23 cellular contexts compared by ENCODE assay signal in genomic region chr15:100777821-100778220, GRCh38.
"Had no signal": no experiment of that assay in that cellular context is flagged by ENCODE, and none has a peak within 500 bp of the region (broad histone marks: within the 10 kb centered on the region; RNA-seq: fewer than 3 reads in every experiment).

No MANE protein-coding gene starts in this region.

- H3K4me3 Mint-ChIP-seq: effector memory CD8-positive, alpha-beta T cell; memory B cell; naive B cell; natural killer cell treated with Interleukin-12 subunit alpha and Interleukin-12 subunit beta and Interleukin-15 and Interleukin-18, amount 100 ng/mL, for 72 hours; stimulated activated effector memory CD8-positive, alpha-beta T cell treated with anti-CD3 and anti-CD28 coated beads, Interleukin-12 subunit alpha, Interleukin-12 subunit beta, amount 100 ng/mL, for 72 hours had no signal

- H3K27ac ChIP-seq: esophagus squamous epithelium, ovary, psoas muscle, sigmoid colon, stomach, thyroid gland had no signal

- H3K4me1 ChIP-seq: esophagus squamous epithelium, psoas muscle, sigmoid colon, stomach, thyroid gland had no signal

- H3K27me3 ChIP-seq: ovary, sigmoid colon, thyroid gland had no signal

- H3K9me3 Mint-ChIP-seq: effector memory CD8-positive, alpha-beta T cell; memory B cell; natural killer cell treated with Interleukin-12 subunit alpha and Interleukin-12 subunit beta and Interleukin-15 and Interleukin-18, amount 100 ng/mL, for 72 hours; stimulated activated effector memory CD8-positive, alpha-beta T cell treated with anti-CD3 and anti-CD28 coated beads, Interleukin-12 subunit alpha, Interleukin-12 subunit beta, amount 100 ng/mL, for 72 hours had no signal

- FAIRE-seq: endometrium, frontal cortex, keratinocyte had no signal

- H3K9me3 ChIP-seq: esophagus squamous epithelium, ovary, psoas muscle, sigmoid colon, stomach, thyroid gland had no signal

- H3K27ac Mint-ChIP-seq: effector memory CD8-positive, alpha-beta T cell; memory B cell; naive B cell; natural killer cell treated with Interleukin-12 subunit alpha and Interleukin-12 subunit beta and Interleukin-15 and Interleukin-18, amount 100 ng/mL, for 72 hours; stimulated activated effector memory CD8-positive, alpha-beta T cell treated with anti-CD3 and anti-CD28 coated beads, Interleukin-12 subunit alpha, Interleukin-12 subunit beta, amount 100 ng/mL, for 72 hours had no signal

- H3K4me3 ChIP-seq: esophagus squamous epithelium, lung, ovary, psoas muscle, sigmoid colon, stomach, thyroid gland had no signal

- H3K4me1 Mint-ChIP-seq: memory B cell; naive B cell; stimulated activated effector memory CD8-positive, alpha-beta T cell treated with anti-CD3 and anti-CD28 coated beads, Interleukin-12 subunit alpha, Interleukin-12 subunit beta, amount 100 ng/mL, for 72 hours had no signal

- H3K36me3 Mint-ChIP-seq: memory B cell; naive B cell; natural killer cell treated with Interleukin-12 subunit alpha and Interleukin-12 subunit beta and Interleukin-15 and Interleukin-18, amount 100 ng/mL, for 72 hours; stimulated activated effector memory CD8-positive, alpha-beta T cell treated with anti-CD3 and anti-CD28 coated beads, Interleukin-12 subunit alpha, Interleukin-12 subunit beta, amount 100 ng/mL, for 72 hours had no signal

- DNase-seq: cortex of kidney; effector memory CD8-positive, alpha-beta T cell; erythroblast; esophagus squamous epithelium; left ventricle myocardium superior; naive B cell; nucleus accumbens; psoas muscle; right cardiac atrium; stimulated activated CD4-positive, alpha-beta T cell treated with anti-CD3 and anti-CD28 coated beads, Interleukin-4, amount 100 ng/mL, for 24 hours; stimulated activated naive CD4-positive, alpha-beta T cell treated with Interleukin-2 at 50 U/mL for 16 hours; stomach; thyroid gland; trophoblast cell had no signal

- H3K36me3 ChIP-seq: esophagus squamous epithelium, ovary, sigmoid colon, stomach, thyroid gland had no signal
